In genomic region chr17:70464995-70465394, GRCh38 we compare ENCODE assay signal across 25 cellular contexts.
"Had no signal": no experiment of that assay in that cellular context is flagged by ENCODE, and none has a peak within 500 bp of the region (broad histone marks: within the 10 kb centered on the region; RNA-seq: fewer than 3 reads in every experiment).

No MANE protein-coding gene starts in this region.

- H3K4me3 ChIP-seq: colonic mucosa, coronary artery, dorsolateral prefrontal cortex, esophagus muscularis mucosa, esophagus squamous epithelium, gastrocnemius medialis, gastroesophageal sphincter, heart left ventricle, heart right ventricle had no signal

- H3K27me3 ChIP-seq: colonic mucosa, dorsolateral prefrontal cortex, esophagus muscularis mucosa, esophagus squamous epithelium, foreskin keratinocyte, gastrocnemius medialis, gastroesophageal sphincter, heart left ventricle, heart right ventricle had no signal

- H3K27ac ChIP-seq: colonic mucosa, coronary artery, dorsolateral prefrontal cortex, epithelial cell of prostate, esophagus muscularis mucosa, esophagus squamous epithelium, foreskin keratinocyte, gastrocnemius medialis, gastroesophageal sphincter, heart left ventricle, heart right ventricle had no signal

- FAIRE-seq: endometrium, endothelial cell of umbilical vein had no signal

- H3K36me3 ChIP-seq: colonic mucosa, esophagus muscularis mucosa, esophagus squamous epithelium, gastrocnemius medialis, gastroesophageal sphincter, heart left ventricle, heart right ventricle had no signal

- DNase-seq: colonic mucosa; cortex of kidney; dermis blood vessel endothelial cell; dorsolateral prefrontal cortex; effector CD4-positive, alpha-beta T cell; effector CD8-positive, alpha-beta T cell; effector memory CD4-positive, alpha-beta T cell; effector memory CD8-positive, alpha-beta T cell; endodermal cell; erythroblast; esophagus squamous epithelium; foreskin fibroblast; foreskin keratinocyte; foreskin melanocyte; gastrocnemius medialis; glutamatergic neuron; head of caudate nucleus; heart left ventricle; heart right ventricle had no signal

- H3K9me3 ChIP-seq: colonic mucosa, esophagus muscularis mucosa, esophagus squamous epithelium, gastrocnemius medialis, gastroesophageal sphincter, heart left ventricle, heart right ventricle had no signal
